In the genomic region with DNA sequence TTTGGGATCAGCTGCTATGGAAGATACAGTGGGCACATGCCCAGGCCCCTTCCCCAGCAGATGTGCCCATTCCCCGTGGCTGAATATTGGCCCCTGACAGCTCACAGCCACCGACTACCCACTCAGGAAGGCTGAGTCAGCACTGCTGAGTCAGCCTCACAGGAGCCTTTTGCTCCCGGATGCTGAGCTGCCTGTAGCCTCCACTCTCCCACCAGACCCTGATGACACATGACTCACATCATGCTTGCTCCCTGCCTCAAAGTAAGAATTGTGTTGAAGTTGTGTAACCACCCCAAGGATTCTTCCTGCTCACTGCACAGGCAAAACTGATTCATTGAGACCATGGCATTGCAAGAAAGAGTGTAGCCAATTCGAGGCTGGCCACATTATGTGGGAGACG, we compare ENCODE assay signal across 1 cellular context.
TF ChIP-seq lines count a peak whose summit lies in the region.

No MANE protein-coding gene starts in this region.

TF ChIP-seq in K562, 482 proteins besides CTCF, POLR2A, EP300 and RAD21 (continued from another document):
- no peak for TF ChIP-seq TEAD4 (IDR thresholded peaks at IDR 0.05; ENCODE audit: low read length)
- no peak for TF ChIP-seq TEAD4 (CRISPR knock-in tag; IDR thresholded peaks at IDR 0.05; ENCODE audit: borderline replicate concordance)
- TF ChIP-seq, protein P1, sequence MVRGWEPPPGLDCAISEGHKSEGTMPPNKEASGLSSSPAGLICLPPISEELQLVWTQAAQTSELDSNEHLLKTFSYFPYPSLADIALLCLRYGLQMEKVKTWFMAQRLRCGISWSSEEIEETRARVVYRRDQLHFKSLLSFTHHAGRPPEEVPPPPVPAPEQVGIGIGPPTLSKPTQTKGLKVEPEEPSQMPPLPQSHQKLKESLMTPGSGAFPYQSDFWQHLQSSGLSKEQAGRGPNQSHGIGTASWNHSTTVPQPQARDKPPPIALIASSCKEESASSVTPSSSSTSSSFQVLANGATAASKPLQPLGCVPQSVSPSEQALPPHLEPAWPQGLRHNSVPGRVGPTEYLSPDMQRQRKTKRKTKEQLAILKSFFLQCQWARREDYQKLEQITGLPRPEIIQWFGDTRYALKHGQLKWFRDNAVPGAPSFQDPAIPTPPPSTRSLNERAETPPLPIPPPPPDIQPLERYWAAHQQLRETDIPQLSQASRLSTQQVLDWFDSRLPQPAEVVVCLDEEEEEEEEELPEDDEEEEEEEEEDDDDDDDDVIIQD (CRISPR knock-in tag; IDR thresholded peaks at IDR 0.05), result no peak
- no peak for TF ChIP-seq KAT8 (IDR thresholded peaks at IDR 0.05; ENCODE audit: low read depth)
- TF ChIP-seq KDM5B (IDR thresholded peaks at IDR 0.05; ENCODE audit: insufficient replicate concordance, low read depth, low read length), result no peak
- TF ChIP-seq, protein P2, sequence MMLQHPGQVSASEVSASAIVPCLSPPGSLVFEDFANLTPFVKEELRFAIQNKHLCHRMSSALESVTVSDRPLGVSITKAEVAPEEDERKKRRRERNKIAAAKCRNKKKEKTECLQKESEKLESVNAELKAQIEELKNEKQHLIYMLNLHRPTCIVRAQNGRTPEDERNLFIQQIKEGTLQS (IDR thresholded peaks at IDR 0.05), result peak; percentile 26
- TF ChIP-seq, protein P2 (CRISPR knock-in tag; conservative IDR thresholded peaks at IDR 0.05), result no peak
- TF ChIP-seq, protein P3, sequence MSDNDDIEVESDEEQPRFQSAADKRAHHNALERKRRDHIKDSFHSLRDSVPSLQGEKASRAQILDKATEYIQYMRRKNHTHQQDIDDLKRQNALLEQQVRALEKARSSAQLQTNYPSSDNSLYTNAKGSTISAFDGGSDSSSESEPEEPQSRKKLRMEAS (CRISPR knock-in tag; IDR thresholded peaks at IDR 0.05), result no peak
- TF ChIP-seq MECOM (CRISPR knock-in tag; IDR thresholded peaks at IDR 0.05), result no peak
- TF ChIP-seq, protein P4, sequence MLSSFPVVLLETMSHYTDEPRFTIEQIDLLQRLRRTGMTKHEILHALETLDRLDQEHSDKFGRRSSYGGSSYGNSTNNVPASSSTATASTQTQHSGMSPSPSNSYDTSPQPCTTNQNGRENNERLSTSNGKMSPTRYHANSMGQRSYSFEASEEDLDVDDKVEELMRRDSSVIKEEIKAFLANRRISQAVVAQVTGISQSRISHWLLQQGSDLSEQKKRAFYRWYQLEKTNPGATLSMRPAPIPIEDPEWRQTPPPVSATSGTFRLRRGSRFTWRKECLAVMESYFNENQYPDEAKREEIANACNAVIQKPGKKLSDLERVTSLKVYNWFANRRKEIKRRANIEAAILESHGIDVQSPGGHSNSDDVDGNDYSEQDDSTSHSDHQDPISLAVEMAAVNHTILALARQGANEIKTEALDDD (IDR thresholded peaks at IDR 0.05), result no peak
- no peak for TF ChIP-seq BMI1 (IDR thresholded peaks at IDR 0.05; ENCODE audit: low read length)
- TF ChIP-seq C11orf30 (IDR thresholded peaks at IDR 0.05; ENCODE audit: low read depth), result peak; percentile 87
- TF ChIP-seq MAFG (tag; conservative IDR thresholded peaks at IDR 0.05), result peak; percentile 69
- no peak for TF ChIP-seq FOXP1 (CRISPR knock-in tag; IDR thresholded peaks at IDR 0.05)
- peak; percentile 32; the same call in 1 of the 2 replicates for TF ChIP-seq MAFF (IDR thresholded peaks at IDR 0.05; ENCODE audit: low read length)
- TF ChIP-seq ZNF316 (IDR thresholded peaks at IDR 0.05), result peak; percentile 88
- TF ChIP-seq MAFK (IDR thresholded peaks at IDR 0.05; ENCODE audit: low read length), result peak; percentile 74
